In the genomic region with DNA sequence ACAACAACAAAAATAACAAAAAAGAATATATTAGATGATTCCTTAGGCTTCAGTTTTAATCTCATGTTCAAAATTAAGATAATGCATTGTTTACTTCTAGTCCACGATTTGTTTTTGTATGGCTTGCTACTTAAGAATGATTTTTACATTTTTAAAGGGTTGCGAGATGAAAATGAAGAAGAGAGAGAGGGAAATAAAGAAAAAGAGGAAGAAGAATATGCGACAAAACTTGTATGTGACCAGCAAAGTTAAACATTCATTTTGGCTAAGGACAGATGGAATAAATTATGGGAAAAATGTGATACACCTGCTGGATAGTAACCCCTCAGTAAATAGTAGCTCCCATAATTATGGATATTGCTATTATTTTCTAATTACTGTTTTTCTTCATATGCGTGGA, we compare ENCODE assay signal across 13 cellular contexts. TPM values are rescaled to one million over a fixed set of nuclear protein-coding genes. Genes with fewer than 3 reads are reported as not detected.
DNase-seq lines count a peak whose midpoint lies in the region; ATAC-seq, FAIRE-seq and TF ChIP-seq lines count a peak whose summit lies in the region.
"Had no signal": no experiment of that assay in that cellular context is flagged by ENCODE, and none has a peak within 500 bp of the region (broad histone marks: within the 10 kb centered on the region; RNA-seq: fewer than 3 reads in every experiment).

No MANE protein-coding gene starts in this region.

- POLR2A ChIA-PET in activated CD4-positive, alpha-beta T cell treated with anti-CD3 and anti-CD28 coated beads, Interleukin-2, amount 10 ng/mL, durations not matched to agents 7 days and 5 days (lab: Charles Lee): no interaction called here

- DNase-seq in activated CD4-positive, alpha-beta T cell treated with anti-CD3 and anti-CD28 coated beads, Interleukin-2, amount 10 ng/mL, durations not matched to agents 7 days and 5 days: no peak
- no peak for DNase-seq in activated CD4-positive, alpha-beta T cell treated with anti-CD3 and anti-CD28 coated beads, Interleukin-2, amount 10 ng/mL, durations not matched to agents 24 days and 14 days
- DNase-seq in activated naive CD8-positive, alpha-beta T cell treated with anti-CD3 and anti-CD28 coated beads, Interleukin-2, amount 50 U/mL, for 24 hours: no peak
- DNase-seq in neural crest cell (ENCODE audit: low read depth, low spot score) (no peak), GM19239 (ENCODE audit: insufficient read length, low spot score) (no peak), NCI-H446 treated with DMSO at 0.1 percent for 48 hours (lab: John Stamatoyannopoulos, UW) (no peak)
- DNase-seq: activated CD4-positive, CD25-positive, alpha-beta regulatory T cell; GOT3; NCI-H187 treated with DMSO at 0.1 percent for 48 hours; stimulated activated naive B cell treated with anti-CD40 and anti-IgM and Interleukin-4, amounts not matched to agents 10 μg/mL and 1 μg/mL and 100 μg/mL, for 72 hours had no signal

- CTCF ChIA-PET in activated CD4-positive, alpha-beta T cell treated with anti-CD3 and anti-CD28 coated beads, Interleukin-2, amount 10 ng/mL, durations not matched to agents 7 days and 5 days (lab: Charles Lee): no interaction called here

- H3K27ac Mint-ChIP-seq in activated CD4-positive, alpha-beta T cell treated with anti-CD3 and anti-CD28 coated beads, Interleukin-2, amount 10 ng/mL, durations not matched to agents 7 days and 5 days: peak overlapping the region; percentile 74
- no peak overlapping the region for H3K27ac Mint-ChIP-seq in activated CD4-positive, alpha-beta T cell treated with anti-CD3 and anti-CD28 coated beads, Interleukin-2, amount 10 ng/mL, durations not matched to agents 24 days and 14 days
- H3K27ac Mint-ChIP-seq in IgD-negative memory B cell (peak overlapping the region in 2 of 3 donors; percentile 33 to 86), neural crest cell (ENCODE audit: unreplicated experiment) (no peak overlapping the region)
- H3K27ac Mint-ChIP-seq in activated naive CD8-positive, alpha-beta T cell treated with anti-CD3 and anti-CD28 coated beads, Interleukin-2, amount 50 U/mL, for 24 hours: no peak overlapping the region

- no peak for ATAC-seq in activated naive CD8-positive, alpha-beta T cell treated with anti-CD3 and anti-CD28 coated beads, Interleukin-2, amount 50 U/mL, for 24 hours
- no peak for ATAC-seq in HG02642 (IDR thresholded peaks at IDR 0.05; ENCODE audit: poor library complexity, unreplicated experiment)
- ATAC-seq: GM12878; stimulated activated naive B cell treated with anti-CD40 and anti-IgM and Interleukin-4, amounts not matched to agents 10 μg/mL and 1 μg/mL and 100 μg/mL, for 72 hours had no signal

- H3K9me3 Mint-ChIP-seq in activated CD4-positive, alpha-beta T cell treated with anti-CD3 and anti-CD28 coated beads, Interleukin-2, amount 10 ng/mL, durations not matched to agents 7 days and 5 days: no peaks in the 10 kb centered on the region
- H3K9me3 Mint-ChIP-seq in activated CD4-positive, alpha-beta T cell treated with anti-CD3 and anti-CD28 coated beads, Interleukin-2, amount 10 ng/mL, durations not matched to agents 24 days and 14 days: no peaks in the 10 kb centered on the region
- H3K9me3 Mint-ChIP-seq in IgD-negative memory B cell (no peaks in the 10 kb centered on the region), neural crest cell (no peaks in the 10 kb centered on the region)
- no peaks in the 10 kb centered on the region for H3K9me3 Mint-ChIP-seq in activated naive CD8-positive, alpha-beta T cell treated with anti-CD3 and anti-CD28 coated beads, Interleukin-2, amount 50 U/mL, for 24 hours
- H3K9me3 Mint-ChIP-seq: stimulated activated naive B cell treated with anti-CD40 and anti-IgM and Interleukin-4, amounts not matched to agents 10 μg/mL and 1 μg/mL and 100 μg/mL, for 72 hours had no signal

- peaks cover 28% of the 10 kb centered on the region for H3K36me3 Mint-ChIP-seq in activated CD4-positive, alpha-beta T cell treated with anti-CD3 and anti-CD28 coated beads, Interleukin-2, amount 10 ng/mL, durations not matched to agents 7 days and 5 days (ENCODE audit: low read depth)
- peaks cover 19% of the 10 kb centered on the region for H3K36me3 Mint-ChIP-seq in activated CD4-positive, alpha-beta T cell treated with anti-CD3 and anti-CD28 coated beads, Interleukin-2, amount 10 ng/mL, durations not matched to agents 24 days and 14 days (ENCODE audit: low read depth)
- H3K36me3 Mint-ChIP-seq in IgD-negative memory B cell (peaks cover 1% of the 10 kb centered on the region), neural crest cell (ENCODE audit: low read depth) (no peaks in the 10 kb centered on the region)
- peaks cover 1% of the 10 kb centered on the region for H3K36me3 Mint-ChIP-seq in activated naive CD8-positive, alpha-beta T cell treated with anti-CD3 and anti-CD28 coated beads, Interleukin-2, amount 50 U/mL, for 24 hours (ENCODE audit: low read depth)

- FAIRE-seq in GM19239 (lab: Jason Lieb, UNC): no peak
- FAIRE-seq: GM12878 had no signal

- H3K27me3 Mint-ChIP-seq in activated CD4-positive, alpha-beta T cell treated with anti-CD3 and anti-CD28 coated beads, Interleukin-2, amount 10 ng/mL, durations not matched to agents 7 days and 5 days: no peaks in the 10 kb centered on the region
- no peaks in the 10 kb centered on the region for H3K27me3 Mint-ChIP-seq in activated CD4-positive, alpha-beta T cell treated with anti-CD3 and anti-CD28 coated beads, Interleukin-2, amount 10 ng/mL, durations not matched to agents 24 days and 14 days
- H3K27me3 Mint-ChIP-seq in IgD-negative memory B cell (no peaks in the 10 kb centered on the region), neural crest cell (ENCODE audit: low read depth) (peaks cover 15% of the 10 kb centered on the region)
- no peaks in the 10 kb centered on the region for H3K27me3 Mint-ChIP-seq in activated naive CD8-positive, alpha-beta T cell treated with anti-CD3 and anti-CD28 coated beads, Interleukin-2, amount 50 U/mL, for 24 hours
- H3K27me3 Mint-ChIP-seq: stimulated activated naive B cell treated with anti-CD40 and anti-IgM and Interleukin-4, amounts not matched to agents 10 μg/mL and 1 μg/mL and 100 μg/mL, for 72 hours had no signal

- H3K4me3 Mint-ChIP-seq in activated CD4-positive, alpha-beta T cell treated with anti-CD3 and anti-CD28 coated beads, Interleukin-2, amount 10 ng/mL, durations not matched to agents 7 days and 5 days: peak overlapping the region; percentile 54
- no peak overlapping the region for H3K4me3 Mint-ChIP-seq in activated CD4-positive, alpha-beta T cell treated with anti-CD3 and anti-CD28 coated beads, Interleukin-2, amount 10 ng/mL, durations not matched to agents 24 days and 14 days
- H3K4me3 Mint-ChIP-seq in IgD-negative memory B cell: peak overlapping the region; percentile 81 to 99 (median 92)
- peak overlapping the region; percentile 25 for H3K4me3 Mint-ChIP-seq in activated naive CD8-positive, alpha-beta T cell treated with anti-CD3 and anti-CD28 coated beads, Interleukin-2, amount 50 U/mL, for 24 hours
- H3K4me3 Mint-ChIP-seq in neural crest cell: peak overlapping the region; percentile 92

- intact Hi-C loops in activated CD4-positive, alpha-beta T cell treated with anti-CD3 and anti-CD28 coated beads, Interleukin-2, amount 10 ng/mL, durations not matched to agents 24 days and 14 days (cut with micrococcal nuclease): loop anchor here (5.0 kb wide), 1 partner anchor 580 kb away; no protein-coding TSS in a partner anchor

- H3K4me1 Mint-ChIP-seq in activated CD4-positive, alpha-beta T cell treated with anti-CD3 and anti-CD28 coated beads, Interleukin-2, amount 10 ng/mL, durations not matched to agents 7 days and 5 days: peaks cover 63% of the 10 kb centered on the region
- H3K4me1 Mint-ChIP-seq in activated CD4-positive, alpha-beta T cell treated with anti-CD3 and anti-CD28 coated beads, Interleukin-2, amount 10 ng/mL, durations not matched to agents 24 days and 14 days: peaks cover 51% of the 10 kb centered on the region
- peaks cover 44 to 46% (median 46%) of the 10 kb centered on the region in 3 donors for H3K4me1 Mint-ChIP-seq in IgD-negative memory B cell
- peaks cover 72% of the 10 kb centered on the region for H3K4me1 Mint-ChIP-seq in activated naive CD8-positive, alpha-beta T cell treated with anti-CD3 and anti-CD28 coated beads, Interleukin-2, amount 50 U/mL, for 24 hours
- H3K4me1 Mint-ChIP-seq in neural crest cell: peaks cover 47% of the 10 kb centered on the region

- no peak for TF ChIP-seq CTCF in neural crest cell (conservative IDR thresholded peaks at IDR 0.05)

RNA-seq across cellular contexts. Expression of gene GIT2, which starts 1.2 kb away (rescaled TPM):
- total RNA-seq in activated CD4-positive, alpha-beta T cell treated with anti-CD3 and anti-CD28 coated beads, Interleukin-2, amount 10 ng/mL, durations not matched to agents 7 days and 5 days: 100 to 1,000 TPM; 101 to 107 TPM
- total RNA-seq in activated CD4-positive, alpha-beta T cell treated with anti-CD3 and anti-CD28 coated beads, Interleukin-2, amount 10 ng/mL, durations not matched to agents 24 days and 14 days: 87.1 and 88.6 TPM in 2 replicates
- 93.4 TPM for polyA plus RNA-seq in IgD-negative memory B cell
- total RNA-seq in neural crest cell: 31.1 and 36.8 TPM in 2 replicates

RNA-seq across cellular contexts. Expression of gene ANKRD13A, which starts 1.8 kb away (rescaled TPM):
- total RNA-seq in activated CD4-positive, alpha-beta T cell treated with anti-CD3 and anti-CD28 coated beads, Interleukin-2, amount 10 ng/mL, durations not matched to agents 7 days and 5 days: 10 to 100 TPM; 82.5 to 88.2 TPM
- 60.6 and 62.5 TPM in 2 replicates for total RNA-seq in activated CD4-positive, alpha-beta T cell treated with anti-CD3 and anti-CD28 coated beads, Interleukin-2, amount 10 ng/mL, durations not matched to agents 24 days and 14 days
- polyA plus RNA-seq in IgD-negative memory B cell: 156 TPM
- total RNA-seq in neural crest cell: 29.5 and 30.0 TPM in 2 replicates

RNA-seq across cellular contexts. Expression of gene C12orf76, which starts 50.9 kb away (rescaled TPM):
- 10 to 100 TPM; 19.9 to 25.8 TPM for total RNA-seq in activated CD4-positive, alpha-beta T cell treated with anti-CD3 and anti-CD28 coated beads, Interleukin-2, amount 10 ng/mL, durations not matched to agents 7 days and 5 days
- 21.3 and 25.1 TPM in 2 replicates for total RNA-seq in activated CD4-positive, alpha-beta T cell treated with anti-CD3 and anti-CD28 coated beads, Interleukin-2, amount 10 ng/mL, durations not matched to agents 24 days and 14 days
- 14.1 TPM for polyA plus RNA-seq in IgD-negative memory B cell
- total RNA-seq in neural crest cell: 23.8 and 24.4 TPM in 2 replicates

Comparison
In these comparisons a context has a peak if more than half of its experiments do, and no peak if none do; other contexts are left out.
1. H3K27ac Mint-ChIP-seq: peak in activated CD4-positive, alpha-beta T cell treated with anti-CD3 and anti-CD28 coated beads, Interleukin-2, amount 10 ng/mL, durations not matched to agents 7 days and 5 days (single experiment) and IgD-negative memory B cell (2 of 3); none in activated CD4-positive, alpha-beta T cell treated with anti-CD3 and anti-CD28 coated beads, Interleukin-2, amount 10 ng/mL, durations not matched to agents 24 days and 14 days (single experiment), activated naive CD8-positive, alpha-beta T cell treated with anti-CD3 and anti-CD28 coated beads, Interleukin-2, amount 50 U/mL, for 24 hours (single experiment) and neural crest cell (single experiment).